8 cellular contexts compared by ENCODE assay signal in the genomic region with DNA sequence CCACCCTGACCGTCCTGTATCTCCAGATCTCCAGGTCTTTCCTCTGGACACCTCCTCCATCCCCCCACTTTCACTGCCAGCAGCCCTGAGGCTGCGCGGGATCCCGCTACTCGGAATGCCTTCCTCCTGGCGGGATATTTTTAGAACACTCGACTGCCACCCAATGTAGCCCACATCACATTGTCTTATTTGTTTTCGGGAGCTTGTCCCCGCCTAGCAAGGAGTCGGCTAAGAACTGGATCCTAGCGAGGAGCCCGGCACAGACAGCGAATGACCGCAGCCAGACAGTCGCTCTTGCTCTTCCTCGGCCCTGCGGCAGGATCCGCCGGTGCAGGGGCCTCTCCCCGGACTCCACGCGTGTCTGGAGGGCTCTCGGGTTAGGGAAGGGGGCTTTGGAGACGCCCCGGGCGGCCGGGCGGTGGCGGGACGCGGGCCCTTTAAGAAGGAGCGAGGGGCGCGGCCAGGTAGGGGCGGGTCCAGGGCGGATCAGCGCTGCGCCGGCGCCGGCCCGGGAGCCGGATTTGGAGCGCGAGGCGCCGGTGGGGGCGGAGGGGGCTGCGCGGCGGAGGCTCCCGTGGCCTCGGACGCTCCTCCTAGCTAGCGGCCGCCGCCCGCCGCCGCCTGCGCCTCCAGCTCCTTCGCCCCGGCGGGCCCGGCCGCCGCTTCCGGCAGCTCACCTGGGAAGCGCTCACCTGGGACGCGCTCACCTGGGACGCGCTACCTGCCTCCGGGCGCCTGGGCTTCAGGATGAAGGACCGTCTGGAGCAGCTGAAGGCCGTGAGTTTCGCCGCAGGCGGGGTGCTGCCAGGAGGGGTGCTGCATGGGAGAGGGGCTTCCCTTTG. TPM values are rescaled to one million over a fixed set of nuclear protein-coding genes. Genes with fewer than 3 reads are reported as not detected.
DNase-seq lines count a peak whose midpoint lies in the region; ATAC-seq and TF ChIP-seq lines count a peak whose summit lies in the region.

A gene (plus strand): TSS at position 518 of the 842 bp plus-strand sequence. CDS start 230 bp downstream, at position 748.

- no peaks in the 10 kb centered on the region for H3K9me3 Mint-ChIP-seq in dendritic cell treated with granulocyte-macrophage colony-stimulating factor and Interleukin-4, amounts not matched to agents 40 ng/mL and 50 ng/mL, for 4 days

- H3K4me3 ChIP-seq in left lung, result peak within 1 kb of the TSS; percentile 94 to 97

- H3K36me3 ChIP-seq in left lung, result no peaks in the 10 kb centered on the region

- H3K27me3 Mint-ChIP-seq in dendritic cell treated with granulocyte-macrophage colony-stimulating factor and Interleukin-4, amounts not matched to agents 40 ng/mL and 50 ng/mL, for 4 days, result no peaks in the 10 kb centered on the region

- H3K9me3 ChIP-seq in left lung, result no peaks in the 10 kb centered on the region

- DNase-seq in SHP77 (lab: John Stamatoyannopoulos, UW) (peak; percentile 3 to 17), SHP77 treated with DMSO at 0.1 percent for 48 hours (lab: John Stamatoyannopoulos, UW) (no peak), NCI-H510A (lab: John Stamatoyannopoulos, UW) (peak; percentile 35), left lung (peak; percentile 78 to 96)
- DNase-seq in activated CD4-positive, alpha-beta T cell treated with anti-CD3 and anti-CD28 coated beads, Interleukin-2, amount 50 U/mL, for 24 hours (ENCODE audit: low read depth in 1 of 2, low spot score in 1 of 2), result peak; percentile 35 to 47
- peak; percentile 47 for DNase-seq in stimulated activated CD4-positive, alpha-beta T cell treated with anti-CD3 and anti-CD28 coated beads, Interleukin-2, amount 100 ng/mL, for 4 hours (ENCODE audit: low read depth)

- H3K36me3 Mint-ChIP-seq in dendritic cell treated with granulocyte-macrophage colony-stimulating factor and Interleukin-4, amounts not matched to agents 40 ng/mL and 50 ng/mL, for 4 days (ENCODE audit: low read depth), result peaks cover 45% of the 10 kb centered on the region

- no peak for TF ChIP-seq CTCF in left lung (IDR thresholded peaks at IDR 0.05)

- H3K4me1 Mint-ChIP-seq in dendritic cell treated with granulocyte-macrophage colony-stimulating factor and Interleukin-4, amounts not matched to agents 40 ng/mL and 50 ng/mL, for 4 days (ENCODE audit: low read depth), result peaks cover 56% of the 10 kb centered on the region

- H3K27ac ChIP-seq in left lung, result peak within 1 kb of the TSS; percentile 97 to 98

- peak within 1 kb of the TSS; percentile 86 for H3K27ac Mint-ChIP-seq in dendritic cell treated with granulocyte-macrophage colony-stimulating factor and Interleukin-4, amounts not matched to agents 40 ng/mL and 50 ng/mL, for 4 days

- intact Hi-C loops in dendritic cell treated with granulocyte-macrophage colony-stimulating factor and Interleukin-4, amounts not matched to agents 40 ng/mL and 50 ng/mL, for 4 days (cut with micrococcal nuclease), result loop anchor here (1.0 to 2.0 kb wide), 2 partner anchors 47 to 56 kb away; a partner anchor contains a TSS
- intact Hi-C loops in left lung (cut with DNase I), result loop anchor here in 1 of 2 donors (2.0 kb wide), 1 partner anchor 48 kb away; no protein-coding TSS in a partner anchor

- H3K27me3 ChIP-seq in left lung, result no peaks in the 10 kb centered on the region

- H3K4me1 ChIP-seq in left lung, result peaks cover 4 to 32% of the 10 kb centered on the region in 2 donors

- ATAC-seq in HG03103 (IDR thresholded peaks at IDR 0.05; ENCODE audit: low read depth, unreplicated experiment) (peak; percentile 63), left lung (peak; percentile 87)

- peak within 1 kb of the TSS; percentile 86 for H3K4me3 Mint-ChIP-seq in dendritic cell treated with granulocyte-macrophage colony-stimulating factor and Interleukin-4, amounts not matched to agents 40 ng/mL and 50 ng/mL, for 4 days

RNA-seq across cellular contexts. Expression of the gene that starts here (rescaled TPM):
- total RNA-seq in left lung, result 10 to 100 TPM; 65.9 to 66.7 TPM
